ENCODE assay signal across 14 cellular contexts in genomic region chr22:48248901-48249455, GRCh38.
DNase-seq lines count a peak whose midpoint lies in the region; ATAC-seq and TF ChIP-seq lines count a peak whose summit lies in the region.
"Had no signal": no experiment of that assay in that cellular context is flagged by ENCODE, and none has a peak within 500 bp of the region (broad histone marks: within the 10 kb centered on the region; RNA-seq: fewer than 3 reads in every experiment).

No MANE protein-coding gene starts in this region.

- no peak overlapping the region for H4K8ac ChIP-seq in neuronal stem cell (ENCODE audit: low read depth, low read length)

- no peak overlapping the region for H3K23ac ChIP-seq in neuronal stem cell (ENCODE audit: low read depth, low read length, poor library complexity)

- H3K4me3 ChIP-seq in A673 (ENCODE audit: low read depth, low read length, poor library complexity, severe bottlenecking) = no peak overlapping the region
- no peak overlapping the region for H3K4me3 ChIP-seq in HEK293 (ENCODE audit: low read depth, low read length)
- no peak overlapping the region for H3K4me3 ChIP-seq in neuronal stem cell (ENCODE audit: low read length in 2 of 2)
- no peak overlapping the region for H3K4me3 ChIP-seq in sigmoid colon
- H3K4me3 ChIP-seq: GM23338 had no signal

- intact Hi-C loops in A673 (cut with micrococcal nuclease; ENCODE audit: unreplicated experiment) (no loop called here), sigmoid colon (cut with DNase I) (no loop called here)

- no peak overlapping the region for H2BK5ac ChIP-seq in neuronal stem cell (ENCODE audit: low read length)

- DNase-seq in A673 (ENCODE audit: low spot score) (peak; percentile 57), neuronal stem cell (ENCODE audit: low spot score) (no peak), sigmoid colon (peak; percentile 33)
- DNase-seq: AML-193; Caco-2; CD4-positive, alpha-beta T cell; HCEC 1CT; HFFc6 had no signal

- H3K9ac ChIP-seq in neuronal stem cell (ENCODE audit: low read depth, low read length, poor library complexity) = no peak overlapping the region

- peaks cover 4% of the 10 kb centered on the region for H3K4me1 ChIP-seq in A673 (ENCODE audit: insufficient read depth, low read length, poor library complexity, severe bottlenecking)
- H3K4me1 ChIP-seq in HEK293 (ENCODE audit: control insufficient read depth, insufficient read depth, low read length) = peaks cover 1% of the 10 kb centered on the region
- no peaks in the 10 kb centered on the region for H3K4me1 ChIP-seq in neuronal stem cell (ENCODE audit: control insufficient read depth in 2 of 2, insufficient read depth in 1 of 2, low read depth in 1 of 2, low read length in 2 of 2)
- H3K4me1 ChIP-seq in sigmoid colon = peaks cover 0 to 8% (median 5%) of the 10 kb centered on the region in 4 donors
- H3K4me1 ChIP-seq: Caco-2 had no signal

- no peaks in the 10 kb centered on the region for H3K9me3 ChIP-seq in A673 (ENCODE audit: low read depth, low read length, poor library complexity, severe bottlenecking)
- H3K9me3 ChIP-seq in HEK293 (ENCODE audit: control insufficient read depth, insufficient read depth, low read depth, low read length) = no peaks in the 10 kb centered on the region
- no peaks in the 10 kb centered on the region for H3K9me3 ChIP-seq in neuronal stem cell (replicated peaks in 1 of 2; ENCODE audit: control insufficient read depth in 2 of 2, insufficient read depth in 1 of 2, low read depth in 1 of 2, low read length in 2 of 2)
- no peaks in the 10 kb centered on the region for H3K9me3 ChIP-seq in sigmoid colon
- H3K9me3 ChIP-seq: Caco-2 had no signal

- H3K27ac ChIP-seq in A673 (ENCODE audit: low read depth, low read length, poor library complexity, severe bottlenecking) = no peak overlapping the region
- no peak overlapping the region for H3K27ac ChIP-seq in HEK293 (ENCODE audit: extremely low read depth, low read depth, low read length)
- H3K27ac ChIP-seq in neuronal stem cell (replicated peaks; ENCODE audit: low read length) = no peak overlapping the region
- no peak overlapping the region for H3K27ac ChIP-seq in sigmoid colon
- H3K27ac ChIP-seq: C4-2B had no signal

- no TSS peak for BruUV-seq in A673 (replicated peaks; lab: Mats Ljungman, UMichigan)

- no peak overlapping the region for H2AK5ac ChIP-seq in neuronal stem cell (ENCODE audit: low read depth, low read length)

- no CpG with 5 or more reads among the region's 12 CpGs for WGBS in neuronal stem cell (ENCODE audit: extremely low coverage in 2 of 2, insufficient read length in 2 of 2, insufficient replicate concordance in 1 of 2), 2 donors
- WGBS in sigmoid colon, 2 donors = 78 to 81% methylated on average over 10 of the region's 12 CpGs

- H2BK12ac ChIP-seq in neuronal stem cell (ENCODE audit: low read length) = no peak overlapping the region

- H2BK15ac ChIP-seq in neuronal stem cell (ENCODE audit: low read length) = no peak overlapping the region

- H3K79me1 ChIP-seq in neuronal stem cell (ENCODE audit: low read depth, low read length) = no peaks in the 10 kb centered on the region

- no peak overlapping the region for H2BK120ac ChIP-seq in neuronal stem cell (ENCODE audit: low read depth, low read length)

- no peak overlapping the region for H4K91ac ChIP-seq in neuronal stem cell (ENCODE audit: low read depth, low read length, poor library complexity)

- H3K4ac ChIP-seq in neuronal stem cell (ENCODE audit: low read length) = no peak overlapping the region

- TF ChIP-seq POLR2A in sigmoid colon (IDR thresholded peaks at IDR 0.05) = no peak

- POLR2A ChIA-PET in A673 (lab: Charles Lee; ENCODE audit: low non-redundant PET) (no interaction called here), HEK293 (lab: Yijun Ruan, JAX) (no interaction called here)

- H2AFZ ChIP-seq in neuronal stem cell (ENCODE audit: low read length) = no peak overlapping the region
- H2AFZ ChIP-seq: GM23338 had no signal

- peak overlapping the region; percentile 83 for H3K18ac ChIP-seq in neuronal stem cell (ENCODE audit: low read length)

- ATAC-seq in HG02870 (IDR thresholded peaks at IDR 0.05; ENCODE audit: unreplicated experiment) = no peak
- ATAC-seq in GM21515 (IDR thresholded peaks at IDR 0.05; ENCODE audit: unreplicated experiment) = no peak
- ATAC-seq in GM19452 (IDR thresholded peaks at IDR 0.05; ENCODE audit: unreplicated experiment) = no peak
- ATAC-seq: GM23338 had no signal

- H3K4me2 ChIP-seq in neuronal stem cell (ENCODE audit: insufficient read depth, low read length, poor library complexity, severe bottlenecking) = no peak overlapping the region
- H3K4me2 ChIP-seq: GM23338 had no signal

- TF ChIP-seq EP300 in sigmoid colon (IDR thresholded peaks at IDR 0.05) = no peak

- no peaks in the 10 kb centered on the region for H3K36me3 ChIP-seq in A673 (ENCODE audit: insufficient read depth, low read length, poor library complexity, severe bottlenecking)
- no peaks in the 10 kb centered on the region for H3K36me3 ChIP-seq in HEK293 (ENCODE audit: control insufficient read depth in 2 of 2, insufficient read depth in 1 of 2, low read length in 2 of 2)
- no peaks in the 10 kb centered on the region for H3K36me3 ChIP-seq in neuronal stem cell (replicated peaks in 1 of 2; ENCODE audit: control insufficient read depth in 2 of 2, insufficient read depth in 2 of 2, low read length in 2 of 2)
- H3K36me3 ChIP-seq in sigmoid colon = no peaks in the 10 kb centered on the region

- H3K14ac ChIP-seq in neuronal stem cell (ENCODE audit: low read length) = peak overlapping the region; percentile 51

- CTCF ChIA-PET in A673 (lab: Charles Lee) = no interaction called here
- CTCF ChIA-PET in HEK293 (lab: Yijun Ruan, JAX) = no interaction called here

- TF ChIP-seq CTCF in A673 (conservative IDR thresholded peaks at IDR 0.05; ENCODE audit: low read depth, low read length) = no peak
- TF ChIP-seq CTCF in HEK293 (tag by site-specific recombination; IDR thresholded peaks at IDR 0.05) = no peak
- TF ChIP-seq CTCF in sigmoid colon (IDR thresholded peaks at IDR 0.05) = no peak

- H3K27me3 ChIP-seq in A673 (replicated peaks; ENCODE audit: insufficient read depth, low read depth, low read length, poor library complexity) (peaks cover 39% of the 10 kb centered on the region), neuronal stem cell (ENCODE audit: control insufficient read depth in 3 of 3, insufficient read depth in 3 of 3, low read depth in 1 of 3, low read length in 3 of 3) (no peaks in the 10 kb centered on the region), sigmoid colon (peaks cover 0 to 6% (median 0%) of the 10 kb centered on the region in 3 donors)

TF ChIP-seq in HEK293, 187 proteins besides CTCF, POLR2A, EP300 and RAD21:
- TF ChIP-seq EGR2 (tag by site-specific recombination; IDR thresholded peaks at IDR 0.05; ENCODE audit: low read depth) = 0 out of 2 replicates have a peak, but pooled peaks have one; percentile 39
- TF ChIP-seq, protein P1, sequence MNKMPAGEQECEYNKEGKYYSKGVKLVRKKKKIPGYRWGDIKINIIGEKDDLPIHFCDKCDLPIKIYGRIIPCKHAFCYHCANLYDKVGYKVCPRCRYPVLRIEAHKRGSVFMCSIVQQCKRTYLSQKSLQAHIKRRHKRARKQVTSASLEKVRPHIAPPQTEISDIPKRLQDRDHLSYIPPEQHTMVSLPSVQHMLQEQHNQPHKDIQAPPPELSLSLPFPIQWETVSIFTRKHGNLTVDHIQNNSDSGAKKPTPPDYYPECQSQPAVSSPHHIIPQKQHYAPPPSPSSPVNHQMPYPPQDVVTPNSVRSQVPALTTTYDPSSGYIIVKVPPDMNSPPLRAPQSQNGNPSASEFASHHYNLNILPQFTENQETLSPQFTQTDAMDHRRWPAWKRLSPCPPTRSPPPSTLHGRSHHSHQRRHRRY (tag by site-specific recombination; IDR thresholded peaks at IDR 0.05) = no peak
